Comparison of ENCODE assay signal across 17 cellular contexts in genomic region chr5:167582916-167583315, GRCh38.
"Had no signal": no experiment of that assay in that cellular context is flagged by ENCODE, and none has a peak within 500 bp of the region (broad histone marks: within the 10 kb centered on the region; RNA-seq: fewer than 3 reads in every experiment).

No MANE protein-coding gene starts in this region.

- H3K27ac ChIP-seq: body of pancreas, colonic mucosa, neutrophil, tibial nerve, uterus, WERI-Rb-1 had no signal

- H3K4me1 Mint-ChIP-seq: immature natural killer cell, natural killer cell had no signal

- H3K36me3 ChIP-seq: colonic mucosa, neutrophil, tibial nerve, uterus, WERI-Rb-1 had no signal

- ATAC-seq: activated T-cell treated with anti-CD3 and anti-CD28 coated beads, Interleukin-2, amount 50 U/mL, for 72 hours; body of pancreas; natural killer cell had no signal

- H3K4me3 Mint-ChIP-seq: activated T-cell treated with anti-CD3 and anti-CD28 coated beads, Interleukin-2, amount 50 U/mL, for 72 hours; immature natural killer cell; natural killer cell; stimulated activated naive CD8-positive, alpha-beta T cell treated with anti-CD3 and anti-CD28 coated beads, Interleukin-15, Interleukin-2, amounts not matched to agents 100 ng/mL and 50 ng/mL, for 24 hours had no signal

- H3K9me3 ChIP-seq: body of pancreas, colonic mucosa, neutrophil, tibial nerve, uterus had no signal

- H3K4me1 ChIP-seq: body of pancreas, colonic mucosa, uterus had no signal

- H3K27ac Mint-ChIP-seq: activated T-cell treated with anti-CD3 and anti-CD28 coated beads, Interleukin-2, amount 50 U/mL, for 72 hours; immature natural killer cell; natural killer cell; stimulated activated naive CD8-positive, alpha-beta T cell treated with anti-CD3 and anti-CD28 coated beads, Interleukin-15, Interleukin-2, amounts not matched to agents 100 ng/mL and 50 ng/mL, for 24 hours had no signal

- H3K9me3 Mint-ChIP-seq: activated T-cell treated with anti-CD3 and anti-CD28 coated beads, Interleukin-2, amount 50 U/mL, for 72 hours had no signal

- H3K27me3 Mint-ChIP-seq: stimulated activated naive CD8-positive, alpha-beta T cell treated with anti-CD3 and anti-CD28 coated beads, Interleukin-15, Interleukin-2, amounts not matched to agents 100 ng/mL and 50 ng/mL, for 24 hours had no signal

- H3K36me3 Mint-ChIP-seq: immature natural killer cell, natural killer cell had no signal

- DNase-seq: activated CD4-positive, alpha-beta T cell treated with anti-CD3 and anti-CD28 coated beads for 1 hour; activated CD8-positive, alpha-beta memory T cell treated with anti-CD3 and anti-CD28 coated beads for 24 hours; activated CD8-positive, alpha-beta memory T cell treated with anti-CD3 and anti-CD28 coated beads, Interleukin-2, amount 50 U/mL, for 48 hours; activated effector memory CD4-positive, alpha-beta T cell treated with anti-CD3 and anti-CD28 coated beads, Interleukin-2, amount 50 U/mL, for 16 hours; activated naive CD4-positive, alpha-beta T cell treated with anti-CD3 and anti-CD28 coated beads, Interleukin-2, amount 50 U/mL, for 16 hours; activated T-cell treated with anti-CD3 and anti-CD28 coated beads, Interleukin-2, amount 50 U/mL, for 72 hours; body of pancreas; central memory CD4-positive, alpha-beta T cell; colonic mucosa; immature natural killer cell; natural killer cell; T-helper 2 cell; uterus; WERI-Rb-1 had no signal

- H3K4me3 ChIP-seq: body of pancreas, colonic mucosa, tibial nerve, uterus had no signal

- H3K27me3 ChIP-seq: colonic mucosa, neutrophil, tibial nerve, uterus had no signal
